ENCODE assay signal across 10 cellular contexts in the genomic region with DNA sequence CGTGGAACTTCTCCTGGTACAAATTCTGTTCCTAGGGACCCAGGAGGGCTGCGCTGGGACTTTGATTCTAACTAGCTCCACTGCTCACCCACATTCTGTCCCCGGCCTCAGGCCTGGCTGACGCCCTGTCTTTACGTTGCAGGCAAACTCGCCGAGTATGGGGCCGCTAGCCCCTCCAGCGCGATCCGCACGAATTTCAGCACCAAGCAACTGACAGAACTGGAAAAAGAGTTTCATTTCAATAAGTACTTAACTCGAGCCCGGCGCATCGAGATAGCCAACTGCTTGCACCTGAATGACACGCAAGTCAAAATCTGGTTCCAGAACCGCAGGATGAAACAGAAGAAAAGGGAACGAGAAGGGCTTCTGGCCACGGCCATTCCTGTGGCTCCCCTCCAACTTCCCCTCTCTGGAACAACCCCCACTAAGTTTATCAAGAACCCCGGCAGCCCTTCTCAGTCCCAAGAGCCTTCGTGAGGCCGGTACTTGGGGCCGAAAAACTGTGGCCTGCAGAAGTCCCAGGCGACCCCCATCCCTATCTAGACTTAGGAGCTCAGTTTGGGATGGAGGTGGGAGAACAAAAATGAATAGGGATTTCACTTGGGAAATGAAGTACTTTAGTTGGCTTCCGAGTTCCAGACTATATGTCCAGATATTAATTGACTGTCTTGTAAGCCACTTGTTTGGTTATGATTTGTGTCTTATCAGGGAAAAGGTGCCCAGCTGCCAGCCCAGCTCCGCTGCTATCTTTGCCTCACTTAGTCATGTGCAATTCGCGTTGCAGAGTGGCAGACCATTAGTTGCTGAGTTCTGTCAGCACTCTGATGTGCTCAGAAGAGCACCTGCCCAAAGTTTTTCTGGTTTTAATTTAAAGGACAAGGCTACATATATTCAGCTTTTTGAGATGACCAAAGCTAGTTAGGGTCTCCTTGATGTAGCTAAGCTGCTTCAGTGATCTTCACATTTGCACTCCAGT. TPM values are rescaled to one million over a fixed set of nuclear protein-coding genes. Genes with fewer than 3 reads are reported as not detected.
DNase-seq lines count a peak whose midpoint lies in the region; ATAC-seq, FAIRE-seq and TF ChIP-seq lines count a peak whose summit lies in the region.
"Had no signal": no experiment of that assay in that cellular context is flagged by ENCODE, and none has a peak within 500 bp of the region (broad histone marks: within the 10 kb centered on the region; RNA-seq: fewer than 3 reads in every experiment).

No MANE protein-coding gene starts in this region.

- TF ChIP-seq EP300 in HepG2 (IDR thresholded peaks at IDR 0.05; ENCODE audit: low read depth in 2 of 2, low read length in 2 of 2) (no peak), HepG2 (CRISPR knock-in tag; IDR thresholded peaks at IDR 0.05; ENCODE audit: borderline replicate concordance) (no peak)

- H3K4me3 ChIP-seq in HepG2 (replicated peaks in 1 of 3; ENCODE audit: insufficient read depth in 1 of 3, low read depth in 2 of 3, low read length in 3 of 3) (peak overlapping the region; percentile 59 to 72 (median 68)), right lobe of liver (no peak overlapping the region), coronary artery (peak overlapping the region; percentile 88), muscle layer of duodenum (ENCODE audit: low read depth in 1 of 2, low read length in 2 of 2) (peak overlapping the region; percentile 38 to 90), vagina (peak overlapping the region; percentile 46 to 57), body of pancreas (no peak overlapping the region)

- ATAC-seq in HepG2 (no peak), right lobe of liver (no peak), HG02763 (IDR thresholded peaks at IDR 0.05; ENCODE audit: unreplicated experiment) (no peak), body of pancreas (no peak)

- FAIRE-seq in HepG2 (lab: Jason Lieb, UNC) = no peak

- CTCF ChIA-PET in HepG2 (lab: Yijun Ruan, JAX; ENCODE audit: low intra/inter-chr PET ratio, low total read pairs) = no interaction called here

- TF ChIP-seq CTCF in HepG2 (CRISPR knock-in tag; IDR thresholded peaks at IDR 0.05) (no peak), right lobe of liver (IDR thresholded peaks at IDR 0.05) (no peak), coronary artery (IDR thresholded peaks at IDR 0.05) (no peak), vagina (IDR thresholded peaks at IDR 0.05) (no peak), body of pancreas (IDR thresholded peaks at IDR 0.05) (no peak)

- TF ChIP-seq RAD21 in HepG2 (CRISPR knock-in tag; IDR thresholded peaks at IDR 0.05) = no peak

- TF ChIP-seq POLR2A in HepG2 (IDR thresholded peaks at IDR 0.05; ENCODE audit: insufficient read depth in 1 of 2, low read depth in 2 of 2, low read length in 2 of 2) = no peak
- no peak for TF ChIP-seq POLR2A in right lobe of liver (IDR thresholded peaks at IDR 0.05)
- TF ChIP-seq POLR2A in vagina (IDR thresholded peaks at IDR 0.05) = no peak
- TF ChIP-seq POLR2A in body of pancreas (IDR thresholded peaks at IDR 0.05) = no peak

- H3K36me3 ChIP-seq in HepG2 (replicated peaks in 1 of 2; ENCODE audit: control insufficient read depth in 1 of 2, insufficient read depth in 2 of 2, low read length in 2 of 2) (no peaks in the 10 kb centered on the region), right lobe of liver (no peaks in the 10 kb centered on the region), muscle layer of duodenum (ENCODE audit: control insufficient read depth in 1 of 2, insufficient read depth in 2 of 2, low read length in 2 of 2) (no peaks in the 10 kb centered on the region), vagina (no peaks in the 10 kb centered on the region), body of pancreas (replicated peaks in 1 of 2; ENCODE audit: insufficient read depth in 1 of 2, low read depth in 2 of 2) (no peaks in the 10 kb centered on the region)

- H3K9ac ChIP-seq in HepG2 (ENCODE audit: insufficient read depth, low read depth, low read length) = peak overlapping the region; percentile 52

- TSS peak; percentile 61 for BruUV-seq in HepG2 (replicated peaks; lab: Mats Ljungman, UMichigan)

- H2AFZ ChIP-seq in HepG2 (ENCODE audit: low read length) = no peak overlapping the region

- no peaks in the 10 kb centered on the region for H4K20me1 ChIP-seq in HepG2 (ENCODE audit: insufficient read depth, low read length)

- in situ Hi-C loops in HepG2 (cut with HindIII; ENCODE audit: extremely low pct_ligation_motif_present, low pct_unique_long_range_greater_than_20kb) = no loop called here

- peaks cover 73% of the 10 kb centered on the region for H3K4me1 ChIP-seq in HepG2 (ENCODE audit: insufficient read depth, low read length)
- H3K4me1 ChIP-seq in right lobe of liver = peaks cover 0 to 14% (median 0%) of the 10 kb centered on the region in 4 donors
- H3K4me1 ChIP-seq in muscle layer of duodenum (ENCODE audit: control insufficient read depth in 1 of 2, insufficient read depth in 2 of 2, low read length in 2 of 2) = peaks cover 0 to 23% of the 10 kb centered on the region in 2 donors
- H3K4me1 ChIP-seq in vagina = peaks cover 25% of the 10 kb centered on the region
- H3K4me1 ChIP-seq in body of pancreas = peaks cover 34% of the 10 kb centered on the region

- intact Hi-C loops in HepG2 (cut with micrococcal nuclease; ENCODE audit: unreplicated experiment) = loop anchor here (5.0 kb wide), 1 partner anchor 77 kb away; the partner anchor contains the start of gene MTX2
- intact Hi-C loops in right lobe of liver (cut with DNase I) = no loop called here
- intact Hi-C loops in vagina (cut with DNase I) = no loop called here
- intact Hi-C loops in body of pancreas (cut with DNase I) = no loop called here

- H3K27ac ChIP-seq in HepG2 (ENCODE audit: extremely low read length, insufficient read depth, low read length) (no peak overlapping the region), right lobe of liver (no peak overlapping the region), coronary artery (no peak overlapping the region), muscle layer of duodenum (ENCODE audit: low read length) (no peak overlapping the region), vagina (no peak overlapping the region), body of pancreas (no peak overlapping the region)

- peak overlapping the region; percentile 89 for H3K4me2 ChIP-seq in HepG2 (ENCODE audit: low read depth, low read length)

- peaks cover 12% of the 10 kb centered on the region for H3K79me2 ChIP-seq in HepG2 (ENCODE audit: insufficient read depth, low read length)

- H3K9me3 ChIP-seq in HepG2 (ENCODE audit: low read length) (no peaks in the 10 kb centered on the region), right lobe of liver (no peaks in the 10 kb centered on the region), muscle layer of duodenum (ENCODE audit: control insufficient read depth in 1 of 2, low read length in 2 of 2) (no peaks in the 10 kb centered on the region), vagina (no peaks in the 10 kb centered on the region), body of pancreas (no peaks in the 10 kb centered on the region)

- POLR2A ChIA-PET in HepG2 (lab: Yijun Ruan, JAX) = no interaction called here

- 84% methylated on average over 28 of the region's 29 CpGs for WGBS in HepG2 (ENCODE audit: low lambda C conversion rate)
- WGBS in right lobe of liver (ENCODE audit: insufficient coverage, low coverage, low lambda C conversion rate, missing lambda C conversion rate) = 10% methylated on average over 24 of the region's 29 CpGs
- WGBS in body of pancreas, 2 donors = 6 to 10% methylated on average over 29 of the region's 29 CpGs

- DNase-seq in HepG2 (ENCODE audit: low spot score) (no peak), right lobe of liver (no peak), coronary artery (ENCODE audit: low spot score) (no peak), vagina (ENCODE audit: extremely low spot score in 2 of 2) (no peak), body of pancreas (no peak), SKM-1 (lab: John Stamatoyannopoulos, UW; ENCODE audit: unreplicated experiment) (no peak)
- DNase-seq: activated CD4-positive, alpha-beta memory T cell treated with anti-CD3 and anti-CD28 coated beads for 36 hours; effector CD8-positive, alpha-beta T cell had no signal

- peaks cover 0 to 11% of the 10 kb centered on the region in 2 experiments; a peak in 1 of 5 replicates for H3K27me3 ChIP-seq in HepG2 (ENCODE audit: control insufficient read depth in 1 of 2, insufficient read depth in 2 of 2, low read length in 2 of 2)
- H3K27me3 ChIP-seq in right lobe of liver = peaks cover 14 to 53% of the 10 kb centered on the region in 2 donors
- H3K27me3 ChIP-seq in muscle layer of duodenum (ENCODE audit: low read depth, low read length) = peaks cover 33% of the 10 kb centered on the region
- H3K27me3 ChIP-seq in vagina = peaks cover 20% of the 10 kb centered on the region
- peaks cover 4 to 27% of the 10 kb centered on the region in 2 donors for H3K27me3 ChIP-seq in body of pancreas

RNA-seq across cellular contexts. Expression of gene HOXD1, which starts 1.5 kb away (rescaled TPM):
- total RNA-seq in HepG2 (2016; rRNA removed; fragmentation: Illumina TruSeq; extraction: Trizol) (10.0 and 10.4 TPM in 2 replicates), right lobe of liver (not detected), vagina (1.2 TPM), body of pancreas (under 1 TPM in 1 of 2 donors, not detected in 1; 0.26 TPM)
- total RNA-seq in HepG2 (2016; cell fraction: cytosol; rRNA removed; fragmentation: Illumina TruSeq; extraction: Trizol; ENCODE audit: low read depth) = 3.9 and 5.5 TPM in 2 replicates
- total RNA-seq in HepG2 (2016; cell fraction: insoluble cytoplasmic fraction; rRNA removed; fragmentation: Illumina TruSeq; extraction: Trizol) = 9.0 and 10.0 TPM in 2 replicates
- 12.1 and 12.7 TPM in 2 replicates for total RNA-seq in HepG2 (2016; cell fraction: membrane; rRNA removed; fragmentation: Illumina TruSeq; extraction: Trizol)
- 9.0 and 9.2 TPM in 2 replicates for total RNA-seq in HepG2 (2016; cell fraction: nucleus; rRNA removed; fragmentation: Illumina TruSeq; extraction: Trizol)
- 11.4 and 22.3 TPM in 2 replicates for polyA plus RNA-seq in HepG2 (2011; rRNA removed)
- 11.0 and 19.4 TPM in 2 replicates for polyA plus RNA-seq in HepG2 (2011; cell fraction: cytosol; rRNA removed)
- polyA plus RNA-seq in HepG2 (2011; cell fraction: nucleus; rRNA removed) = 25.8 and 48.1 TPM in 2 replicates
- polyA plus RNA-seq in HepG2 (2012) = 4.8 and 6.2 TPM in 2 replicates
- 6.7 and 8.7 TPM in 2 replicates for polyA plus RNA-seq in HepG2 (2016; cell fraction: cytosol; fragmentation: Illumina TruSeq; extraction: Trizol; ENCODE audit: low read depth)
- polyA plus RNA-seq in HepG2 (2016; cell fraction: insoluble cytoplasmic fraction; fragmentation: Illumina TruSeq; extraction: Trizol; ENCODE audit: low read depth) = 20.9 and 25.0 TPM in 2 replicates
- 17.7 and 19.0 TPM in 2 replicates for polyA plus RNA-seq in HepG2 (2016; cell fraction: membrane; fragmentation: Illumina TruSeq; extraction: Trizol; ENCODE audit: low read depth)
- 28.7 and 32.9 TPM in 2 replicates for polyA plus RNA-seq in HepG2 (2016; cell fraction: nucleus; fragmentation: Illumina TruSeq; extraction: Trizol; ENCODE audit: insufficient read depth, low read depth)
- 9.8 TPM in 1 of 2 replicates, not detected in the other for polyA minus RNA-seq in HepG2 (2011; rRNA and poly(A)+ RNA removed; ENCODE audit: low replicate concordance)
- 7.5 and 12.1 TPM in 2 replicates for polyA minus RNA-seq in HepG2 (2011; cell fraction: cytosol; rRNA and poly(A)+ RNA removed)
- 6.0 and 15.7 TPM in 2 replicates for polyA minus RNA-seq in HepG2 (2011; cell fraction: nucleus; rRNA and poly(A)+ RNA removed)
- total RNA-seq: activated CD4-positive, alpha-beta memory T cell treated with anti-CD3 and anti-CD28 coated beads for 36 hours had no signal

RNA-seq across cellular contexts. Expression of gene HOXD3, which starts 32.8 kb away (rescaled TPM):
- total RNA-seq in HepG2 (2016; rRNA removed; fragmentation: Illumina TruSeq; extraction: Trizol) (0.08 and 0.09 TPM in 2 replicates), right lobe of liver (not detected), vagina (11.8 TPM), body of pancreas (under 1 TPM in 1 of 2 donors, not detected in 1; 0.26 TPM)
- total RNA-seq in HepG2 (2016; cell fraction: cytosol; rRNA removed; fragmentation: Illumina TruSeq; extraction: Trizol; ENCODE audit: low read depth) = not detected in 2 replicates
- total RNA-seq in HepG2 (2016; cell fraction: insoluble cytoplasmic fraction; rRNA removed; fragmentation: Illumina TruSeq; extraction: Trizol) = 0.04 TPM in 1 of 2 replicates, not detected in the other
- total RNA-seq in HepG2 (2016; cell fraction: membrane; rRNA removed; fragmentation: Illumina TruSeq; extraction: Trizol) = 0.06 and 0.14 TPM in 2 replicates
- 0.19 TPM in 1 of 2 replicates, not detected in the other for total RNA-seq in HepG2 (2016; cell fraction: nucleus; rRNA removed; fragmentation: Illumina TruSeq; extraction: Trizol)
- polyA plus RNA-seq in HepG2 (2011; rRNA removed) = 0.05 TPM in 1 of 2 replicates, not detected in the other
- not detected in 2 replicates for polyA plus RNA-seq in HepG2 (2011; cell fraction: cytosol; rRNA removed)
- 0.07 TPM in 1 of 2 replicates, not detected in the other for polyA plus RNA-seq in HepG2 (2011; cell fraction: nucleus; rRNA removed)
- 0.09 TPM in 1 of 2 replicates, not detected in the other for polyA plus RNA-seq in HepG2 (2012)
- not detected in 2 replicates for polyA plus RNA-seq in HepG2 (2016; cell fraction: cytosol; fragmentation: Illumina TruSeq; extraction: Trizol; ENCODE audit: low read depth)
- 0.28 TPM in 1 of 2 replicates, not detected in the other for polyA plus RNA-seq in HepG2 (2016; cell fraction: insoluble cytoplasmic fraction; fragmentation: Illumina TruSeq; extraction: Trizol; ENCODE audit: low read depth)
- polyA plus RNA-seq in HepG2 (2016; cell fraction: membrane; fragmentation: Illumina TruSeq; extraction: Trizol; ENCODE audit: low read depth) = 0.07 TPM in 1 of 2 replicates, not detected in the other
- polyA plus RNA-seq in HepG2 (2016; cell fraction: nucleus; fragmentation: Illumina TruSeq; extraction: Trizol; ENCODE audit: insufficient read depth, low read depth) = not detected in 2 replicates
- not detected in 2 replicates for polyA minus RNA-seq in HepG2 (2011; rRNA and poly(A)+ RNA removed; ENCODE audit: low replicate concordance)
- polyA minus RNA-seq in HepG2 (2011; cell fraction: cytosol; rRNA and poly(A)+ RNA removed) = not detected in 2 replicates
- polyA minus RNA-seq in HepG2 (2011; cell fraction: nucleus; rRNA and poly(A)+ RNA removed) = not detected in 2 replicates
- total RNA-seq: activated CD4-positive, alpha-beta memory T cell treated with anti-CD3 and anti-CD28 coated beads for 36 hours had no signal

RNA-seq across cellular contexts. Expression of gene HOXD4, which starts 38.6 kb away (rescaled TPM):
- 0.31 TPM in 1 of 2 replicates, not detected in the other for total RNA-seq in HepG2 (2016; rRNA removed; fragmentation: Illumina TruSeq; extraction: Trizol)
- total RNA-seq in HepG2 (2016; cell fraction: cytosol; rRNA removed; fragmentation: Illumina TruSeq; extraction: Trizol; ENCODE audit: low read depth) = not detected in 2 replicates
- total RNA-seq in HepG2 (2016; cell fraction: insoluble cytoplasmic fraction; rRNA removed; fragmentation: Illumina TruSeq; extraction: Trizol) = 0.19 TPM in 1 of 2 replicates, not detected in the other
- 0.12 TPM in 1 of 2 replicates, not detected in the other for total RNA-seq in HepG2 (2016; cell fraction: membrane; rRNA removed; fragmentation: Illumina TruSeq; extraction: Trizol)
- 0.34 TPM in 1 of 2 replicates, not detected in the other for total RNA-seq in HepG2 (2016; cell fraction: nucleus; rRNA removed; fragmentation: Illumina TruSeq; extraction: Trizol)
- not detected in 2 replicates for polyA plus RNA-seq in HepG2 (2011; rRNA removed)
- not detected in 2 replicates for polyA plus RNA-seq in HepG2 (2011; cell fraction: cytosol; rRNA removed)
- polyA plus RNA-seq in HepG2 (2011; cell fraction: nucleus; rRNA removed) = not detected in 2 replicates
- not detected in 2 replicates for polyA plus RNA-seq in HepG2 (2012)
- 0.15 TPM in 1 of 2 replicates, not detected in the other for polyA plus RNA-seq in HepG2 (2016; cell fraction: cytosol; fragmentation: Illumina TruSeq; extraction: Trizol; ENCODE audit: low read depth)
- not detected in 2 replicates for polyA plus RNA-seq in HepG2 (2016; cell fraction: insoluble cytoplasmic fraction; fragmentation: Illumina TruSeq; extraction: Trizol; ENCODE audit: low read depth)
- 0.10 and 0.17 TPM in 2 replicates for polyA plus RNA-seq in HepG2 (2016; cell fraction: membrane; fragmentation: Illumina TruSeq; extraction: Trizol; ENCODE audit: low read depth)
- 0.43 and 1.4 TPM in 2 replicates for polyA plus RNA-seq in HepG2 (2016; cell fraction: nucleus; fragmentation: Illumina TruSeq; extraction: Trizol; ENCODE audit: insufficient read depth, low read depth)
- polyA minus RNA-seq in HepG2 (2011; rRNA and poly(A)+ RNA removed; ENCODE audit: low replicate concordance) = not detected in 2 replicates
- not detected in 2 replicates for polyA minus RNA-seq in HepG2 (2011; cell fraction: cytosol; rRNA and poly(A)+ RNA removed)
- not detected in 2 replicates for polyA minus RNA-seq in HepG2 (2011; cell fraction: nucleus; rRNA and poly(A)+ RNA removed)
- total RNA-seq in right lobe of liver = not detected
- 4.9 TPM for total RNA-seq in vagina
- under 1 TPM in 1 of 2 donors, not detected in 1; 0.78 TPM for total RNA-seq in body of pancreas
- total RNA-seq: activated CD4-positive, alpha-beta memory T cell treated with anti-CD3 and anti-CD28 coated beads for 36 hours had no signal

Comparison
In these comparisons a context has a peak if more than half of its experiments do, and no peak if none do; other contexts are left out.
1. H3K4me3 ChIP-seq: peak in HepG2 (3 of 3), coronary artery (single experiment), muscle layer of duodenum (2 of 2) and vagina (2 of 2); none in right lobe of liver (0 of 3) and body of pancreas (0 of 2).
2. RNA of gene HOXD3, which starts 32.8 kb away (total RNA-seq): 11.8 TPM in vagina (single experiment); 0.26 TPM in body of pancreas, 0.04 to 0.19 TPM in HepG2 and not detected in right lobe of liver; every median in the first group is over 10 times any median in the second.